7 cellular contexts compared by ENCODE assay signal in the genomic region with DNA sequence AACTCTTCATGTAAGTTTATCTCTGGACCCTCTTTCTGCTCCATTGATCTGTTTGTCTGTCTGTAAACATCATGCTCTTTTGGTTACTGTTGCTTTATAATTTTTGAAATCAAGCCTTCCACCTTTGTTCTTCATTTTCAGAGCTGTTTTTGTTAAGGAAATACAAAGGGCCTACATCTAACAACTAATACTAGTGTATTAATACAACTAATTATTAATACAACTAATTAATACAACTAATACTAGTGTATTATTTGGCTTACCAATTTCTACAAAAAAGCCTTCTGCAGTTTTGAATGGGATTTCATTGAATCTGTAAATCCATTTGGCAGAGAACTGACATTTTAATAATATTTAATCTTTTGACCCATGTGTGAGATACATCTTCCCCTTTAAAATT.
"Had no signal": no experiment of that assay in that cellular context is flagged by ENCODE, and none has a peak within 500 bp of the region (broad histone marks: within the 10 kb centered on the region; RNA-seq: fewer than 3 reads in every experiment).

No MANE protein-coding gene starts in this region.

- FAIRE-seq: HepG2, HTR-8/SVneo had no signal

- H3K27ac Mint-ChIP-seq: IgD-negative memory B cell had no signal

- H3K9me3 Mint-ChIP-seq: IgD-negative memory B cell had no signal

- H3K4me3 Mint-ChIP-seq: IgD-negative memory B cell had no signal

- ATAC-seq: HepG2 had no signal

- DNase-seq: IMR-90, KBM-7, KG1 had no signal

- H3K27me3 Mint-ChIP-seq: IgD-negative memory B cell had no signal

- H3K27ac ChIP-seq: HL-60 had no signal
